ENCODE assay signal across 26 cellular contexts in genomic region chr6:129009856-129010255, GRCh38.
"Had no signal": no experiment of that assay in that cellular context is flagged by ENCODE, and none has a peak within 500 bp of the region (broad histone marks: within the 10 kb centered on the region; RNA-seq: fewer than 3 reads in every experiment).

No MANE protein-coding gene starts in this region.

- H3K4me1 ChIP-seq: pancreas, prostate gland, sigmoid colon, stomach had no signal

- H3K27ac Mint-ChIP-seq: activated CD4-positive, alpha-beta T cell treated with anti-CD3 and anti-CD28 coated beads for 36 hours; activated naive CD4-positive, alpha-beta T cell treated with anti-CD3 and anti-CD28 coated beads, Interleukin-2, amount 50 U/mL, for 72 hours; activated T-cell treated with anti-CD3 and anti-CD28 coated beads, Interleukin-2, amount 50 U/mL, for 72 hours; naive thymus-derived CD4-positive, alpha-beta T cell; stimulated activated naive B cell treated with anti-CD40 and anti-IgM and Interleukin-4, amounts not matched to agents 10 μg/mL and 1 μg/mL and 100 μg/mL, for 72 hours; T-helper 2 cell treated with Interferon-gamma antibody and Interleukin-4, amounts not matched to agents 5 μg/mL and 100 μg/mL, for 36 hours had no signal

- H3K36me3 Mint-ChIP-seq: activated naive CD4-positive, alpha-beta T cell treated with anti-CD3 and anti-CD28 coated beads, Interleukin-2, amount 50 U/mL, for 72 hours; naive thymus-derived CD4-positive, alpha-beta T cell; stimulated activated naive B cell treated with anti-CD40 and anti-IgM and Interleukin-4, amounts not matched to agents 10 μg/mL and 1 μg/mL and 100 μg/mL, for 72 hours had no signal

- H3K27ac ChIP-seq: esophagus muscularis mucosa, pancreas, prostate gland, sigmoid colon, stomach, tibial nerve had no signal

- H3K27me3 Mint-ChIP-seq: stimulated activated naive B cell treated with anti-CD40 and anti-IgM and Interleukin-4, amounts not matched to agents 10 μg/mL and 1 μg/mL and 100 μg/mL, for 72 hours had no signal

- DNase-seq: activated CD4-positive, alpha-beta T cell treated with anti-CD3 and anti-CD28 coated beads for 36 hours; activated CD4-positive, CD25-positive, alpha-beta regulatory T cell; activated naive CD4-positive, alpha-beta T cell; activated T-cell treated with anti-CD3 and anti-CD28 coated beads for 4 hours; activated T-cell treated with anti-CD3 and anti-CD28 coated beads, Interleukin-2, amount 50 U/mL, for 72 hours; dermis blood vessel endothelial cell; effector CD4-positive, alpha-beta T cell; foreskin melanocyte; islet precursor cell; left ventricle myocardium superior; mammary epithelial cell; naive thymus-derived CD4-positive, alpha-beta T cell; nucleus accumbens; pancreas; retina; sigmoid colon; stimulated activated CD4-positive, alpha-beta T cell treated with anti-CD3 and anti-CD28 coated beads, Interleukin-15, amount 100 ng/mL, for 24 hours; stimulated activated CD4-positive, alpha-beta T cell treated with anti-CD3 and anti-CD28 coated beads, Interleukin-2, amount 100 ng/mL, for 24 hours; stimulated activated naive B cell treated with anti-CD40 and anti-IgM and Interleukin-4, amounts not matched to agents 10 μg/mL and 1 μg/mL and 100 μg/mL, for 72 hours; stomach had no signal

- H3K27me3 ChIP-seq: esophagus muscularis mucosa, pancreas, sigmoid colon, stomach, tibial nerve had no signal

- H3K9me3 ChIP-seq: esophagus muscularis mucosa, pancreas, prostate gland, sigmoid colon, stomach, tibial nerve had no signal

- ATAC-seq: activated CD4-positive, alpha-beta T cell treated with anti-CD3 and anti-CD28 coated beads for 36 hours; activated naive CD4-positive, alpha-beta T cell treated with anti-CD3 and anti-CD28 coated beads, Interleukin-2, amount 50 U/mL, for 72 hours; activated T-cell treated with anti-CD3 and anti-CD28 coated beads, Interleukin-2, amount 50 U/mL, for 72 hours; left ventricle myocardium superior; naive thymus-derived CD4-positive, alpha-beta T cell; pancreas; stimulated activated naive B cell treated with anti-CD40 and anti-IgM and Interleukin-4, amounts not matched to agents 10 μg/mL and 1 μg/mL and 100 μg/mL, for 72 hours had no signal

- H3K4me1 Mint-ChIP-seq: activated CD4-positive, alpha-beta T cell treated with anti-CD3 and anti-CD28 coated beads for 36 hours; naive thymus-derived CD4-positive, alpha-beta T cell; stimulated activated naive B cell treated with anti-CD40 and anti-IgM and Interleukin-4, amounts not matched to agents 10 μg/mL and 1 μg/mL and 100 μg/mL, for 72 hours had no signal

- H3K9me3 Mint-ChIP-seq: activated naive CD4-positive, alpha-beta T cell treated with anti-CD3 and anti-CD28 coated beads, Interleukin-2, amount 50 U/mL, for 72 hours; activated T-cell treated with anti-CD3 and anti-CD28 coated beads, Interleukin-2, amount 50 U/mL, for 72 hours; neural crest cell; stimulated activated naive B cell treated with anti-CD40 and anti-IgM and Interleukin-4, amounts not matched to agents 10 μg/mL and 1 μg/mL and 100 μg/mL, for 72 hours; T-helper 2 cell treated with Interferon-gamma antibody and Interleukin-4, amounts not matched to agents 5 μg/mL and 100 μg/mL, for 36 hours had no signal

- H3K4me3 ChIP-seq: esophagus muscularis mucosa, pancreas, prostate gland, sigmoid colon, stomach, tibial nerve had no signal

- H3K4me3 Mint-ChIP-seq: activated CD4-positive, alpha-beta T cell treated with anti-CD3 and anti-CD28 coated beads for 36 hours; activated T-cell treated with anti-CD3 and anti-CD28 coated beads, Interleukin-2, amount 50 U/mL, for 72 hours; naive thymus-derived CD4-positive, alpha-beta T cell; neural crest cell; stimulated activated naive B cell treated with anti-CD40 and anti-IgM and Interleukin-4, amounts not matched to agents 10 μg/mL and 1 μg/mL and 100 μg/mL, for 72 hours; T-helper 2 cell treated with Interferon-gamma antibody and Interleukin-4, amounts not matched to agents 5 μg/mL and 100 μg/mL, for 36 hours had no signal

- H3K36me3 ChIP-seq: esophagus muscularis mucosa, pancreas, prostate gland, sigmoid colon, stomach, tibial nerve had no signal
